8 cellular contexts compared by ENCODE assay signal in the genomic region with DNA sequence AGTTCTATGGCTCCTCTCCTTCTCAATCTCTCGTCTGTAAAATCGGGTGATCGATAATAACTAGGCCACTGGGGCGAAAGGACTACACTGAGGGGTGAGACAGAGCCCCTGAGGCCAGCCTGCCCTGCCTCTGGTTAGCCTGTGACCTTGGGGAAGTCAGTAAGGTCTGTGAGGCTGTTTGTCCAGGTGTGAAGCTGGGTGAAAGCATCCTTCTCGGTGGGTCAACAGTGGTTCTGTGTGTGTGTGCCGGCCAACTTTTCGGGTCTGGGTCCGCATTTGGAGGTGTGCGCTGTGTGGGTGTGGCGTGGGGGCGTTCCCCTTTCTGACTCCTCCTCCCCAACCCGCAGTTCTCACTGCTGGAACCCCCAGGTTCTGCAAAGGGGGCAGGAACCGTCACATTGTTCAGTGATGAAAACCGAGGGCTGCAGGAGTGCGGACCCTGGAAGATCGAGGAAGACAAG. TPM values are rescaled to one million over a fixed set of nuclear protein-coding genes. Genes with fewer than 3 reads are reported as not detected.
DNase-seq lines count a peak whose midpoint lies in the region; ATAC-seq and TF ChIP-seq lines count a peak whose summit lies in the region.

No MANE protein-coding gene starts in this region.

- no peaks in the 10 kb centered on the region for H4K20me1 ChIP-seq in SK-N-SH (ENCODE audit: insufficient read depth)

- peaks cover 10 to 19% of the 10 kb centered on the region in 2 experiments; a peak in 3 of 4 replicates for H3K4me1 ChIP-seq in SK-N-SH (ENCODE audit: control insufficient read depth in 1 of 2, insufficient read depth in 2 of 2, low read depth in 1 of 2, low read length in 1 of 2)
- peaks cover 19% of the 10 kb centered on the region for H3K4me1 ChIP-seq in psoas muscle

- H3K9me3 Mint-ChIP-seq in activated CD8-positive, alpha-beta memory T cell treated with anti-CD3 and anti-CD28 coated beads, Interleukin-2, amount 10 ng/mL, durations not matched to agents 7 days and 5 days (ENCODE audit: low read depth) = no peaks in the 10 kb centered on the region

- H3K36me3 ChIP-seq in SK-N-SH (replicated peaks in 1 of 2; ENCODE audit: control insufficient read depth in 1 of 2, insufficient read depth in 2 of 2, low read length in 1 of 2) = no peaks in the 10 kb centered on the region
- no peaks in the 10 kb centered on the region for H3K36me3 ChIP-seq in psoas muscle (ENCODE audit: insufficient read depth in 1 of 2, low read depth in 1 of 2)

- TF ChIP-seq CTCF in SK-N-SH (IDR thresholded peaks at IDR 0.05) (no peak), fibroblast of pulmonary artery (IDR thresholded peaks at IDR 0.05; ENCODE audit: low read length, missing control alignments) (no peak), psoas muscle (IDR thresholded peaks at IDR 0.05) (no peak)

- H3K27me3 ChIP-seq in SK-N-SH (ENCODE audit: insufficient read depth) = no peaks in the 10 kb centered on the region
- no peaks in the 10 kb centered on the region for H3K27me3 ChIP-seq in psoas muscle (ENCODE audit: insufficient read depth in 3 of 3, low read length in 2 of 3)

- H3K27ac Mint-ChIP-seq in activated CD8-positive, alpha-beta memory T cell treated with anti-CD3 and anti-CD28 coated beads, Interleukin-2, amount 10 ng/mL, durations not matched to agents 7 days and 5 days = peak overlapping the region; percentile 95

- no peaks in the 10 kb centered on the region for H3K79me2 ChIP-seq in SK-N-SH (ENCODE audit: insufficient read depth)

- DNase-seq in SK-N-SH (no peak), fibroblast of pulmonary artery (ENCODE audit: low read depth) (no peak), psoas muscle (no peak), DMS79 treated with DMSO at 0.1 percent for 48 hours (lab: John Stamatoyannopoulos, UW) (no peak), NCI-H510A (lab: John Stamatoyannopoulos, UW) (no peak)
- DNase-seq in activated CD8-positive, alpha-beta memory T cell treated with anti-CD3 and anti-CD28 coated beads, Interleukin-2, amount 10 ng/mL, durations not matched to agents 7 days and 5 days = peak; percentile 84

- H3K9me2 ChIP-seq in SK-N-SH = no peaks in the 10 kb centered on the region

- intact Hi-C loops in psoas muscle (cut with DNase I) = loop anchor here in 1 of 2 donors (10.0 kb wide), 1 partner anchor 127 kb away; a partner anchor contains a TSS

- CTCF ChIA-PET in SK-N-SH (lab: Yijun Ruan, JAX) = interaction anchor here (0.8 to 3.5 kb wide), 10 partner anchors 8 to 126 kb away, joined by 3 to 20 read pairs (median 5); a partner anchor contains a TSS
- CTCF ChIA-PET in activated CD8-positive, alpha-beta memory T cell treated with anti-CD3 and anti-CD28 coated beads, Interleukin-2, amount 10 ng/mL, durations not matched to agents 7 days and 5 days (lab: Charles Lee) = interaction anchor here (0.9 to 6.2 kb wide), 8 partner anchors 10 to 153 kb away, joined by 3 to 83 read pairs (median 8); a partner anchor contains a TSS

- ATAC-seq in SK-N-SH treated with all-trans-retinoic acid at 6 μM for 48 hours = no peak
- ATAC-seq in activated CD8-positive, alpha-beta memory T cell treated with anti-CD3 and anti-CD28 coated beads, Interleukin-2, amount 10 ng/mL, durations not matched to agents 7 days and 5 days = peak; percentile 11
- no peak for ATAC-seq in psoas muscle
- no peak for ATAC-seq in GM18520 (IDR thresholded peaks at IDR 0.05; ENCODE audit: unreplicated experiment)

- H3K4me3 Mint-ChIP-seq in activated CD8-positive, alpha-beta memory T cell treated with anti-CD3 and anti-CD28 coated beads, Interleukin-2, amount 10 ng/mL, durations not matched to agents 7 days and 5 days = peak overlapping the region; percentile 89

- H3K9me3 ChIP-seq in SK-N-SH (no peaks in the 10 kb centered on the region), psoas muscle (no peaks in the 10 kb centered on the region)

- H3K9ac ChIP-seq in SK-N-SH = no peak overlapping the region

- H3K36me3 Mint-ChIP-seq in activated CD8-positive, alpha-beta memory T cell treated with anti-CD3 and anti-CD28 coated beads, Interleukin-2, amount 10 ng/mL, durations not matched to agents 7 days and 5 days = no peaks in the 10 kb centered on the region

- peak overlapping the region; percentile 65 to 67 for H3K4me3 ChIP-seq in SK-N-SH (ENCODE audit: low read depth in 2 of 2, low read length in 1 of 2)
- peak overlapping the region; percentile 64 for H3K4me3 ChIP-seq in fibroblast of pulmonary artery (replicated peaks; ENCODE audit: low read depth, low read length)
- H3K4me3 ChIP-seq in psoas muscle = peak overlapping the region; percentile 76

- peak overlapping the region; percentile 94 for H3K4me2 ChIP-seq in SK-N-SH

- TF ChIP-seq RAD21 in SK-N-SH (IDR thresholded peaks at IDR 0.05; ENCODE audit: low read length) = no peak

- no peaks in the 10 kb centered on the region for H3K27me3 Mint-ChIP-seq in activated CD8-positive, alpha-beta memory T cell treated with anti-CD3 and anti-CD28 coated beads, Interleukin-2, amount 10 ng/mL, durations not matched to agents 7 days and 5 days

- H3K27ac ChIP-seq in SK-N-SH (ENCODE audit: low read depth in 2 of 2, low read length in 1 of 2) (no peak overlapping the region), psoas muscle (peak overlapping the region; percentile 71)

- WGBS in SK-N-SH (ENCODE audit: low lambda C conversion rate) = 71% methylated on average over 6 of the region's 16 CpGs
- WGBS in psoas muscle, 3 donors = 68 to 73% (median 68%) methylated on average over 15 to 16 of the region's 16 CpGs

- POLR2A ChIA-PET in SK-N-SH (lab: Yijun Ruan, JAX) = interaction anchor here (1.7 kb wide), 1 partner anchor 126 kb away, joined by 6 read pairs; a partner anchor contains a TSS

- no peak overlapping the region for H2AFZ ChIP-seq in SK-N-SH (ENCODE audit: low read depth)

- peaks cover 56% of the 10 kb centered on the region for H3K4me1 Mint-ChIP-seq in activated CD8-positive, alpha-beta memory T cell treated with anti-CD3 and anti-CD28 coated beads, Interleukin-2, amount 10 ng/mL, durations not matched to agents 7 days and 5 days

- TF ChIP-seq EP300 in SK-N-SH (IDR thresholded peaks at IDR 0.05; ENCODE audit: borderline replicate concordance in 1 of 2, low read depth in 1 of 2, low read length in 1 of 2) = no peak

- H3F3A ChIP-seq in SK-N-SH (replicated peaks; ENCODE audit: insufficient read depth) = no peaks in the 10 kb centered on the region

TF ChIP-seq in SK-N-SH, 30 proteins besides CTCF, POLR2A, EP300 and RAD21:
- TF ChIP-seq TEAD4 (IDR thresholded peaks at IDR 0.05; ENCODE audit: borderline replicate concordance, insufficient read depth) = no peak
- TF ChIP-seq, protein P1, sequence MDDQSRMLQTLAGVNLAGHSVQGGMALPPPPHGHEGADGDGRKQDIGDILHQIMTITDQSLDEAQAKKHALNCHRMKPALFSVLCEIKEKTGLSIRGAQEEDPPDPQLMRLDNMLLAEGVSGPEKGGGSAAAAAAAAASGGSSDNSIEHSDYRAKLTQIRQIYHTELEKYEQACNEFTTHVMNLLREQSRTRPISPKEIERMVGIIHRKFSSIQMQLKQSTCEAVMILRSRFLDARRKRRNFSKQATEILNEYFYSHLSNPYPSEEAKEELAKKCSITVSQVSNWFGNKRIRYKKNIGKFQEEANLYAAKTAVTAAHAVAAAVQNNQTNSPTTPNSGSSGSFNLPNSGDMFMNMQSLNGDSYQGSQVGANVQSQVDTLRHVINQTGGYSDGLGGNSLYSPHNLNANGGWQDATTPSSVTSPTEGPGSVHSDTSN (IDR thresholded peaks at IDR 0.05) = no peak
- TF ChIP-seq FOXM1 (IDR thresholded peaks at IDR 0.05; ENCODE audit: low read depth) = no peak
- TF ChIP-seq CHD2 (IDR thresholded peaks at IDR 0.05; ENCODE audit: low read length, partially characterized antibody) = no peak
- no peak for TF ChIP-seq TAF1 (IDR thresholded peaks at IDR 0.05; ENCODE audit: borderline replicate concordance, low read depth, low read length)
- TF ChIP-seq FOXJ3 (CRISPR knock-in tag; IDR thresholded peaks at IDR 0.05) = no peak
- TF ChIP-seq SMC3 (IDR thresholded peaks at IDR 0.05; ENCODE audit: low read depth, low read length) = no peak

TF ChIP-seq in SK-N-SH treated with all-trans-retinoic acid at 6 μM for 48 hours, 23 proteins besides CTCF, POLR2A, EP300 and RAD21 (continues in another document):
- TF ChIP-seq, protein P2, sequence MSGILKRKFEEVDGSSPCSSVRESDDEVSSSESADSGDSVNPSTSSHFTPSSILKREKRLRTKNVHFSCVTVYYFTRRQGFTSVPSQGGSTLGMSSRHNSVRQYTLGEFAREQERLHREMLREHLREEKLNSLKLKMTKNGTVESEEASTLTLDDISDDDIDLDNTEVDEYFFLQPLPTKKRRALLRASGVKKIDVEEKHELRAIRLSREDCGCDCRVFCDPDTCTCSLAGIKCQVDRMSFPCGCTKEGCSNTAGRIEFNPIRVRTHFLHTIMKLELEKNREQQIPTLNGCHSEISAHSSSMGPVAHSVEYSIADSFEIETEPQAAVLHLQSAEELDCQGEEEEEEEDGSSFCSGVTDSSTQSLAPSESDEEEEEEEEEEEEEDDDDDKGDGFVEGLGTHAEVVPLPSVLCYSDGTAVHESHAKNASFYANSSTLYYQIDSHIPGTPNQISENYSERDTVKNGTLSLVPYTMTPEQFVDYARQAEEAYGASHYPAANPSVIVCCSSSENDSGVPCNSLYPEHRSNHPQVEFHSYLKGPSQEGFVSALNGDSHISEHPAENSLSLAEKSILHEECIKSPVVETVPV (CRISPR knock-in tag; IDR thresholded peaks at IDR 0.05) = no peak
- TF ChIP-seq TOX (CRISPR knock-in tag; IDR thresholded peaks at IDR 0.05; ENCODE audit: borderline replicate concordance) (no peak), CSDC2 (CRISPR knock-in tag; IDR thresholded peaks at IDR 0.05) (no peak), RARB (CRISPR knock-in tag; IDR thresholded peaks at IDR 0.05) (no peak)

RNA-seq across cellular contexts. Expression of a gene that starts 5.0 kb away (rescaled TPM):
- polyA plus RNA-seq in SK-N-SH (2012; rRNA removed) (13.2 and 17.9 TPM in 2 replicates), psoas muscle (10 to 100 TPM in 1 of 3 donors, 1 to 10 TPM in 2; 5.6 to 10.1 (median 8.3) TPM)
- polyA plus RNA-seq in SK-N-SH (2012; cell fraction: cytosol; rRNA removed) = 7.3 and 9.9 TPM in 2 replicates
- 110 and 129 TPM in 2 replicates for polyA plus RNA-seq in SK-N-SH (2012; cell fraction: nucleus; rRNA removed)
- total RNA-seq in activated CD8-positive, alpha-beta memory T cell treated with anti-CD3 and anti-CD28 coated beads, Interleukin-2, amount 10 ng/mL, durations not matched to agents 7 days and 5 days = 100 to 1,000 TPM in 1 of 2 experiments, 10 to 100 TPM in 1; 96.5 to 111 TPM
- total RNA-seq in psoas muscle = 10 to 100 TPM; 14.2 to 22.4 (median 16.5) TPM

RNA-seq across cellular contexts. Expression of a gene that starts 7.0 kb away (rescaled TPM):
- polyA plus RNA-seq in SK-N-SH (2012; rRNA removed) (0.02 TPM in 1 of 2 replicates, not detected in the other), psoas muscle (under 1 TPM in 2 of 3 donors, not detected in 1; 0.03 to 0.16 TPM)
- polyA plus RNA-seq in SK-N-SH (2012; cell fraction: cytosol; rRNA removed) = 0.03 TPM in 1 of 2 replicates, not detected in the other
- polyA plus RNA-seq in SK-N-SH (2012; cell fraction: nucleus; rRNA removed) = 0.14 and 0.23 TPM in 2 replicates
- total RNA-seq in activated CD8-positive, alpha-beta memory T cell treated with anti-CD3 and anti-CD28 coated beads, Interleukin-2, amount 10 ng/mL, durations not matched to agents 7 days and 5 days = 1 to 10 TPM in 1 of 2 experiments, under 1 TPM in 1; 0.56 to 1.6 TPM
- total RNA-seq in psoas muscle = under 1 TPM in 2 of 4 donors, not detected in 2; 0.13 to 0.30 TPM

Comparison
In these comparisons a context has a peak if more than half of its experiments do, and no peak if none do; other contexts are left out.
1. RNA of a gene that starts 5.0 kb away (total RNA-seq): 96.5 to 111 TPM in activated CD8-positive, alpha-beta memory T cell treated with anti-CD3 and anti-CD28 coated beads, Interleukin-2, amount 10 ng/mL, durations not matched to agents 7 days and 5 days; 14.2 to 22.4 TPM in psoas muscle; every median in the first group is over 4 times any median in the second.
2. Peak in every context shown above with its lines, with median percentiles within 50 percentile points of each other: H3K4me3 ChIP-seq.